In genomic region chr5:135707302-135707701, GRCh38 we compare ENCODE assay signal across 31 cellular contexts.
"Had no signal": no experiment of that assay in that cellular context is flagged by ENCODE, and none has a peak within 500 bp of the region (broad histone marks: within the 10 kb centered on the region; RNA-seq: fewer than 3 reads in every experiment).

No MANE protein-coding gene starts in this region.

- H3K4me1 Mint-ChIP-seq: naive thymus-derived CD8-positive, alpha-beta T cell; stimulated activated memory B cell treated with anti-CD40 and anti-IgM and Interleukin-4, amounts not matched to agents 10 μg/mL and 1 μg/mL and 100 μg/mL, for 72 hours; stimulated activated naive CD8-positive, alpha-beta T cell treated with anti-CD3 and anti-CD28 coated beads, Interleukin-15, amount 100 ng/mL, for 72 hours had no signal

- H3K27me3 Mint-ChIP-seq: stimulated activated memory B cell treated with anti-CD40 and anti-IgM and Interleukin-4, amounts not matched to agents 10 μg/mL and 1 μg/mL and 100 μg/mL, for 72 hours had no signal

- H3K9me3 ChIP-seq: neutrophil, ovary, psoas muscle, right lobe of liver, spleen, suprapubic skin, testis, tibial artery, transverse colon, upper lobe of left lung, vagina had no signal

- H3K27ac Mint-ChIP-seq: naive thymus-derived CD8-positive, alpha-beta T cell; natural killer cell treated with Interleukin-12 subunit alpha and Interleukin-12 subunit beta and Interleukin-15 and Interleukin-18, amount 100 ng/mL, for 72 hours; nephron progenitor cell; progenitor cell of endocrine pancreas; stimulated activated memory B cell treated with anti-CD40 and anti-IgM and Interleukin-4, amounts not matched to agents 10 μg/mL and 1 μg/mL and 100 μg/mL, for 72 hours; stimulated activated naive CD8-positive, alpha-beta T cell treated with anti-CD3 and anti-CD28 coated beads, Interleukin-15, amount 100 ng/mL, for 72 hours had no signal

- H3K4me1 ChIP-seq: parathyroid adenoma, psoas muscle, right lobe of liver, spleen, tibial artery, upper lobe of left lung had no signal

- H3K27ac ChIP-seq: neutrophil, ovary, parathyroid adenoma, psoas muscle, right lobe of liver, spleen, suprapubic skin, testis, tibial artery, transverse colon, upper lobe of left lung, vagina had no signal

- H3K4me3 Mint-ChIP-seq: naive thymus-derived CD8-positive, alpha-beta T cell; natural killer cell treated with Interleukin-12 subunit alpha and Interleukin-12 subunit beta and Interleukin-15 and Interleukin-18, amount 100 ng/mL, for 72 hours; nephron progenitor cell; neural crest cell; stimulated activated memory B cell treated with anti-CD40 and anti-IgM and Interleukin-4, amounts not matched to agents 10 μg/mL and 1 μg/mL and 100 μg/mL, for 72 hours; stimulated activated naive CD8-positive, alpha-beta T cell treated with anti-CD3 and anti-CD28 coated beads, Interleukin-15, amount 100 ng/mL, for 72 hours had no signal

- H3K36me3 ChIP-seq: neutrophil, ovary, right lobe of liver, spleen, suprapubic skin, tibial artery, transverse colon, upper lobe of left lung, vagina had no signal

- ATAC-seq: naive thymus-derived CD8-positive, alpha-beta T cell; natural killer cell treated with Interleukin-12 subunit alpha and Interleukin-12 subunit beta and Interleukin-15 and Interleukin-18, amount 100 ng/mL, for 72 hours; psoas muscle; right cardiac atrium; right lobe of liver; stimulated activated memory B cell treated with anti-CD40 and anti-IgM and Interleukin-4, amounts not matched to agents 10 μg/mL and 1 μg/mL and 100 μg/mL, for 72 hours; stimulated activated naive CD8-positive, alpha-beta T cell treated with anti-CD3 and anti-CD28 coated beads, Interleukin-15, Interleukin-2, amounts not matched to agents 100 U/mL and 50 U/mL, for 24 hours had no signal

- H3K4me3 ChIP-seq: ovary, psoas muscle, right lobe of liver, skin epidermis, smooth muscle cell, spleen, suprapubic skin, testis, tibial artery, transverse colon, upper lobe of left lung, vagina had no signal

- DNase-seq: naive thymus-derived CD8-positive, alpha-beta T cell; nephron progenitor cell; nucleus accumbens; ovary; psoas muscle; right cardiac atrium; right lobe of liver; spleen; stimulated activated CD4-positive, alpha-beta T cell treated with anti-CD3 and anti-CD28 coated beads, Interleukin-12 subunit alpha, Interleukin-12 subunit beta, amount 100 ng/mL, for 4 hours; stimulated activated CD4-positive, alpha-beta T cell treated with anti-CD3 and anti-CD28 coated beads, Interleukin-1b, Interleukin-23, amount 100 ng/mL, for 48 hours; stimulated activated CD4-positive, alpha-beta T cell treated with anti-CD3 and anti-CD28 coated beads, Interleukin-4, amount 100 ng/mL, for 1 hour; stimulated activated CD4-positive, alpha-beta T cell treated with anti-CD3 and anti-CD28 coated beads, Interleukin-4, amount 100 ng/mL, for 4 hours; stimulated activated CD8-positive, alpha-beta memory T cell treated with anti-CD3 and anti-CD28 coated beads, Interleukin-4, amount 100 ng/mL, for 48 hours; stimulated activated naive CD4-positive, alpha-beta T cell; stimulated activated naive CD8-positive, alpha-beta T cell treated with anti-CD3 and anti-CD28 coated beads, Interleukin-15, amount 100 ng/mL, for 72 hours; stimulated activated naive CD8-positive, alpha-beta T cell treated with anti-CD3 and anti-CD28 coated beads, Interleukin-15, Interleukin-2, amounts not matched to agents 100 U/mL and 50 U/mL, for 24 hours; substantia nigra; testis; tibial artery; transverse colon had no signal

- H3K9me3 Mint-ChIP-seq: natural killer cell treated with Interleukin-12 subunit alpha and Interleukin-12 subunit beta and Interleukin-15 and Interleukin-18, amount 100 ng/mL, for 72 hours; nephron progenitor cell; neural crest cell; stimulated activated memory B cell treated with anti-CD40 and anti-IgM and Interleukin-4, amounts not matched to agents 10 μg/mL and 1 μg/mL and 100 μg/mL, for 72 hours; stimulated activated naive CD8-positive, alpha-beta T cell treated with anti-CD3 and anti-CD28 coated beads, Interleukin-15, amount 100 ng/mL, for 72 hours had no signal

- H3K9ac ChIP-seq: parathyroid adenoma had no signal

- H3K36me3 Mint-ChIP-seq: naive thymus-derived CD8-positive, alpha-beta T cell; natural killer cell treated with Interleukin-12 subunit alpha and Interleukin-12 subunit beta and Interleukin-15 and Interleukin-18, amount 100 ng/mL, for 72 hours; stimulated activated memory B cell treated with anti-CD40 and anti-IgM and Interleukin-4, amounts not matched to agents 10 μg/mL and 1 μg/mL and 100 μg/mL, for 72 hours had no signal

- H3K27me3 ChIP-seq: neutrophil, ovary, right lobe of liver, suprapubic skin, testis, transverse colon, upper lobe of left lung, vagina had no signal
